ENCODE assay signal across 18 cellular contexts in genomic region chr3:9392041-9392440, GRCh38. TPM values are rescaled to one million over a fixed set of nuclear protein-coding genes. Genes with fewer than 3 reads are reported as not detected.
DNase-seq lines count a peak whose midpoint lies in the region; ATAC-seq, FAIRE-seq and TF ChIP-seq lines count a peak whose summit lies in the region.
"Had no signal": no experiment of that assay in that cellular context is flagged by ENCODE, and none has a peak within 500 bp of the region (broad histone marks: within the 10 kb centered on the region; RNA-seq: fewer than 3 reads in every experiment).

No MANE protein-coding gene starts in this region.

- intact Hi-C loops in tibial artery (cut with DNase I; ENCODE audit: low total_unique reads) = no loop called here

- DNase-seq in CD4-positive, CD25-positive, alpha-beta regulatory T cell = no peak
- DNase-seq in GM23248 (no peak), HTR-8/SVneo (ENCODE audit: insufficient read length, low spot score) (no peak), tibial artery (no peak), KG1 (lab: John Stamatoyannopoulos, UW) (no peak)
- DNase-seq in activated naive CD8-positive, alpha-beta T cell treated with anti-CD3 and anti-CD28 coated beads, Interleukin-2, amount 50 U/mL, for 24 hours = no peak
- no peak for DNase-seq in natural killer cell treated with Interleukin-12 subunit alpha and Interleukin-12 subunit beta and Interleukin-15 and Interleukin-18, amount 100 ng/mL, for 72 hours (ENCODE audit: low spot score)
- DNase-seq: activated CD4-positive, alpha-beta T cell treated with anti-CD3 and anti-CD28 coated beads for 1 hour; activated gamma-delta T cell; caudate nucleus; KBM-7; NCI-H1417; NCI-H510A; PC-9; stimulated activated CD4-positive, alpha-beta T cell treated with anti-CD3 and anti-CD28 coated beads, Interleukin-4, amount 100 ng/mL, for 1 hour; SW 1271; uterus had no signal

- H3K4me3 Mint-ChIP-seq in CD4-positive, CD25-positive, alpha-beta regulatory T cell = peak overlapping the region in 2 of 4 donors; percentile 8 to 72
- H3K4me3 Mint-ChIP-seq in activated naive CD8-positive, alpha-beta T cell treated with anti-CD3 and anti-CD28 coated beads, Interleukin-2, amount 50 U/mL, for 24 hours = peak overlapping the region; percentile 25
- H3K4me3 Mint-ChIP-seq in natural killer cell treated with Interleukin-12 subunit alpha and Interleukin-12 subunit beta and Interleukin-15 and Interleukin-18, amount 100 ng/mL, for 72 hours = peak overlapping the region; percentile 52

- no peak for TF ChIP-seq CTCF in tibial artery (IDR thresholded peaks at IDR 0.05)

- FAIRE-seq in HTR-8/SVneo (lab: Jason Lieb, UNC) = no peak
- FAIRE-seq: endometrium had no signal

- H3K4me2 ChIP-seq in GM23248 (ENCODE audit: unreplicated experiment) = peak overlapping the region; percentile 1
- H3K4me2 ChIP-seq: PC-9 had no signal

- no peak overlapping the region for H2AFZ ChIP-seq in GM23248
- H2AFZ ChIP-seq: PC-9 had no signal

- WGBS in GM23248 (ENCODE audit: low coverage in 1 of 2, low lambda C conversion rate in 2 of 2, missing lambda C conversion rate in 2 of 2), 2 experiments = 56 to 59% methylated on average over 1 of the region's 1 CpG

- no peaks in the 10 kb centered on the region for H3K9me2 ChIP-seq in GM23248 (ENCODE audit: insufficient read depth)

- H3K27me3 Mint-ChIP-seq in CD4-positive, CD25-positive, alpha-beta regulatory T cell = peaks cover 3% of the 10 kb centered on the region
- peaks cover under 1% of the 10 kb centered on the region for H3K27me3 Mint-ChIP-seq in activated naive CD8-positive, alpha-beta T cell treated with anti-CD3 and anti-CD28 coated beads, Interleukin-2, amount 50 U/mL, for 24 hours
- no peaks in the 10 kb centered on the region for H3K27me3 Mint-ChIP-seq in natural killer cell treated with Interleukin-12 subunit alpha and Interleukin-12 subunit beta and Interleukin-15 and Interleukin-18, amount 100 ng/mL, for 72 hours

- H3K36me3 Mint-ChIP-seq in CD4-positive, CD25-positive, alpha-beta regulatory T cell = peaks cover 38% of the 10 kb centered on the region
- H3K36me3 Mint-ChIP-seq in activated naive CD8-positive, alpha-beta T cell treated with anti-CD3 and anti-CD28 coated beads, Interleukin-2, amount 50 U/mL, for 24 hours (ENCODE audit: low read depth) = peaks cover 81% of the 10 kb centered on the region
- H3K36me3 Mint-ChIP-seq in natural killer cell treated with Interleukin-12 subunit alpha and Interleukin-12 subunit beta and Interleukin-15 and Interleukin-18, amount 100 ng/mL, for 72 hours = peaks cover 42% of the 10 kb centered on the region

- peaks cover 25% of the 10 kb centered on the region; the same call in 1 of the 2 replicates for H4K20me1 ChIP-seq in GM23248 (ENCODE audit: insufficient read depth)

- peak overlapping the region in 2 of 3 donors; percentile 0 to 78 for H3K27ac Mint-ChIP-seq in CD4-positive, CD25-positive, alpha-beta regulatory T cell
- H3K27ac Mint-ChIP-seq in activated naive CD8-positive, alpha-beta T cell treated with anti-CD3 and anti-CD28 coated beads, Interleukin-2, amount 50 U/mL, for 24 hours = peak overlapping the region; percentile 54
- peak overlapping the region; percentile 72 for H3K27ac Mint-ChIP-seq in natural killer cell treated with Interleukin-12 subunit alpha and Interleukin-12 subunit beta and Interleukin-15 and Interleukin-18, amount 100 ng/mL, for 72 hours

- peaks cover 36 to 68% (median 55%) of the 10 kb centered on the region in 4 donors for H3K4me1 Mint-ChIP-seq in CD4-positive, CD25-positive, alpha-beta regulatory T cell
- peaks cover 70% of the 10 kb centered on the region for H3K4me1 Mint-ChIP-seq in activated naive CD8-positive, alpha-beta T cell treated with anti-CD3 and anti-CD28 coated beads, Interleukin-2, amount 50 U/mL, for 24 hours
- peaks cover 42 to 56% of the 10 kb centered on the region in 2 donors for H3K4me1 Mint-ChIP-seq in natural killer cell treated with Interleukin-12 subunit alpha and Interleukin-12 subunit beta and Interleukin-15 and Interleukin-18, amount 100 ng/mL, for 72 hours (ENCODE audit: low read depth in 2 of 2)

- ATAC-seq in CD4-positive, CD25-positive, alpha-beta regulatory T cell (ENCODE audit: low read depth in 2 of 2) = no peak
- no peak for ATAC-seq in activated naive CD8-positive, alpha-beta T cell treated with anti-CD3 and anti-CD28 coated beads, Interleukin-2, amount 50 U/mL, for 24 hours
- ATAC-seq in natural killer cell treated with Interleukin-12 subunit alpha and Interleukin-12 subunit beta and Interleukin-15 and Interleukin-18, amount 100 ng/mL, for 72 hours = no peak

- no peaks in the 10 kb centered on the region for H3K9me3 ChIP-seq in CD4-positive, CD25-positive, alpha-beta regulatory T cell (ENCODE audit: control insufficient read depth in 2 of 2, low read length in 2 of 2)
- H3K9me3 ChIP-seq in GM23248 (ENCODE audit: low read depth) (no peaks in the 10 kb centered on the region), tibial artery (no peaks in the 10 kb centered on the region)
- H3K9me3 ChIP-seq: uterus had no signal

- in situ Hi-C loops in GM23248 (cut with MboI) = no loop called here

- peaks cover 0 to 2% (median 0%) of the 10 kb centered on the region in 7 donors for H3K9me3 Mint-ChIP-seq in CD4-positive, CD25-positive, alpha-beta regulatory T cell
- H3K9me3 Mint-ChIP-seq in activated naive CD8-positive, alpha-beta T cell treated with anti-CD3 and anti-CD28 coated beads, Interleukin-2, amount 50 U/mL, for 24 hours = no peaks in the 10 kb centered on the region
- no peaks in the 10 kb centered on the region for H3K9me3 Mint-ChIP-seq in natural killer cell treated with Interleukin-12 subunit alpha and Interleukin-12 subunit beta and Interleukin-15 and Interleukin-18, amount 100 ng/mL, for 72 hours

- H3K4me1 ChIP-seq in CD4-positive, CD25-positive, alpha-beta regulatory T cell (ENCODE audit: control insufficient read depth, insufficient read depth, low read length, poor library complexity, severe bottlenecking) = peaks cover 49% of the 10 kb centered on the region
- H3K4me1 ChIP-seq in GM23248 (ENCODE audit: insufficient read depth) (peaks cover 37% of the 10 kb centered on the region), tibial artery (peaks cover 0 to 45% (median 22%) of the 10 kb centered on the region in 4 donors)

- peaks cover 64% of the 10 kb centered on the region for H3K36me3 ChIP-seq in CD4-positive, CD25-positive, alpha-beta regulatory T cell (ENCODE audit: control insufficient read depth, insufficient read depth, low read length)
- peaks cover 80% of the 10 kb centered on the region for H3K36me3 ChIP-seq in GM23248 (ENCODE audit: low read depth)
- peaks cover 44 to 55% (median 52%) of the 10 kb centered on the region in 3 donors for H3K36me3 ChIP-seq in tibial artery
- H3K36me3 ChIP-seq: uterus had no signal

- peak overlapping the region; percentile 96 for H3K9ac ChIP-seq in GM23248

- H3F3A ChIP-seq in GM23248 (ENCODE audit: insufficient read depth) = peaks cover 76% of the 10 kb centered on the region

- peak overlapping the region; percentile 32 for H3K4me3 ChIP-seq in CD4-positive, CD25-positive, alpha-beta regulatory T cell (ENCODE audit: low read depth, low read length)
- no peak overlapping the region for H3K4me3 ChIP-seq in GM23248
- no peak overlapping the region for H3K4me3 ChIP-seq in tibial artery
- H3K4me3 ChIP-seq: PC-9, uterus had no signal

- no peaks in the 10 kb centered on the region for H3K27me3 ChIP-seq in CD4-positive, CD25-positive, alpha-beta regulatory T cell (ENCODE audit: control insufficient read depth, insufficient read depth, low read length)
- no peaks in the 10 kb centered on the region for H3K27me3 ChIP-seq in GM23248 (replicated peaks; ENCODE audit: insufficient read depth)
- no peaks in the 10 kb centered on the region for H3K27me3 ChIP-seq in tibial artery
- H3K27me3 ChIP-seq: uterus had no signal

- peaks cover 91% of the 10 kb centered on the region for H3K79me2 ChIP-seq in GM23248 (ENCODE audit: insufficient read depth)

- H3K27ac ChIP-seq in CD4-positive, CD25-positive, alpha-beta regulatory T cell (ENCODE audit: insufficient read depth, low read length, poor library complexity, severe bottlenecking) = peak overlapping the region; percentile 96
- H3K27ac ChIP-seq in GM23248 (0 out of 2 replicates have a peak overlapping the region, but pooled peaks have one; percentile 11), tibial artery (no peak overlapping the region)
- H3K27ac ChIP-seq: PC-9, uterus had no signal

RNA-seq across cellular contexts. Expression of gene SETD5, which starts 5.4 kb away (rescaled TPM):
- total RNA-seq in CD4-positive, CD25-positive, alpha-beta regulatory T cell = 120 TPM
- polyA plus RNA-seq in CD4-positive, CD25-positive, alpha-beta regulatory T cell = 10 to 100 TPM; 17.7 to 32.2 (median 24.4) TPM
- 45.0 and 62.0 TPM in 2 replicates for total RNA-seq in GM23248 (2014; rRNA removed; shearing (Covaris generic))
- polyA plus RNA-seq in GM23248 (2016; fragmentation: Nextera tagmentation; extraction: Ambion mirVana) = 31.7 and 35.0 TPM in 2 replicates
- total RNA-seq in natural killer cell treated with Interleukin-12 subunit alpha and Interleukin-12 subunit beta and Interleukin-15 and Interleukin-18, amount 100 ng/mL, for 72 hours = 100 to 1,000 TPM; 131 to 188 TPM

RNA-seq across cellular contexts. Expression of gene THUMPD3, which starts 29.2 kb away (rescaled TPM):
- 40.2 TPM for total RNA-seq in CD4-positive, CD25-positive, alpha-beta regulatory T cell
- 10 to 100 TPM; 17.9 to 20.5 (median 19.3) TPM for polyA plus RNA-seq in CD4-positive, CD25-positive, alpha-beta regulatory T cell
- total RNA-seq in GM23248 (2014; rRNA removed; shearing (Covaris generic)) = 38.9 and 41.7 TPM in 2 replicates
- 27.9 and 28.5 TPM in 2 replicates for polyA plus RNA-seq in GM23248 (2016; fragmentation: Nextera tagmentation; extraction: Ambion mirVana)
- total RNA-seq in natural killer cell treated with Interleukin-12 subunit alpha and Interleukin-12 subunit beta and Interleukin-15 and Interleukin-18, amount 100 ng/mL, for 72 hours = 10 to 100 TPM; 54.3 to 55.9 TPM

Comparison
In these comparisons a context has a peak if more than half of its experiments do, and no peak if none do; other contexts are left out.
1. H3K27ac ChIP-seq: peak in CD4-positive, CD25-positive, alpha-beta regulatory T cell (single experiment) and GM23248 (single experiment); none in tibial artery (0 of 2).
2. Peak in every context shown above with its lines, with median percentiles within 50 percentile points of each other: H3K27ac Mint-ChIP-seq.